In the genomic region with DNA sequence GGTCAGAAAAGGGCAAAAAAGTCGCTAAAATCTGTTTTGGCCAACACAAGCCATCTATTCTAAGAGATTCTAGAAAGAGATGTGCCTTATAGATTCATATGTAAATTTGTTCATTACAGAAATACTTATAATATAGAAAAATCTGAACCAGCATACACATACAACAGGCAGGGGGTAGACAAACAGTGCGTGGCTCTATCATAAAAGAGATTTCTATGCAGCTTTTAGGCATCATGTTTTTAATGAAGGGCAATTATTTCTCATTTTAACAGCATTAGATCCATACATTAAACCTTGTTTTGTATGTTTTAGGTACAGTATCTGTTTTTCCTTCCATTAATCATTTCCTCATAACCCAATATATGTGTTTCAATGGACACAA, we compare ENCODE assay signal across 1 cellular context.
TF ChIP-seq lines count a peak whose summit lies in the region.

No MANE protein-coding gene starts in this region.

TF ChIP-seq in GM12878, 131 proteins besides CTCF, POLR2A, EP300 and RAD21:
- TF ChIP-seq, protein P1, sequence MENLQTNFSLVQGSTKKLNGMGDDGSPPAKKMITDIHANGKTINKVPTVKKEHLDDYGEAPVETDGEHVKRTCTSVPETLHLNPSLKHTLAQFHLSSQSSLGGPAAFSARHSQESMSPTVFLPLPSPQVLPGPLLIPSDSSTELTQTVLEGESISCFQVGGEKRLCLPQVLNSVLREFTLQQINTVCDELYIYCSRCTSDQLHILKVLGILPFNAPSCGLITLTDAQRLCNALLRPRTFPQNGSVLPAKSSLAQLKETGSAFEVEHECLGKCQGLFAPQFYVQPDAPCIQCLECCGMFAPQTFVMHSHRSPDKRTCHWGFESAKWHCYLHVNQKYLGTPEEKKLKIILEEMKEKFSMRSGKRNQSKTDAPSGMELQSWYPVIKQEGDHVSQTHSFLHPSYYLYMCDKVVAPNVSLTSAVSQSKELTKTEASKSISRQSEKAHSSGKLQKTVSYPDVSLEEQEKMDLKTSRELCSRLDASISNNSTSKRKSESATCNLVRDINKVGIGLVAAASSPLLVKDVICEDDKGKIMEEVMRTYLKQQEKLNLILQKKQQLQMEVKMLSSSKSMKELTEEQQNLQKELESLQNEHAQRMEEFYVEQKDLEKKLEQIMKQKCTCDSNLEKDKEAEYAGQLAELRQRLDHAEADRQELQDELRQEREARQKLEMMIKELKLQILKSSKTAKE (IDR thresholded peaks at IDR 0.05; ENCODE audit: low read depth, poor library complexity, severe bottlenecking), result peak; percentile 13
- TF ChIP-seq, protein P2, sequence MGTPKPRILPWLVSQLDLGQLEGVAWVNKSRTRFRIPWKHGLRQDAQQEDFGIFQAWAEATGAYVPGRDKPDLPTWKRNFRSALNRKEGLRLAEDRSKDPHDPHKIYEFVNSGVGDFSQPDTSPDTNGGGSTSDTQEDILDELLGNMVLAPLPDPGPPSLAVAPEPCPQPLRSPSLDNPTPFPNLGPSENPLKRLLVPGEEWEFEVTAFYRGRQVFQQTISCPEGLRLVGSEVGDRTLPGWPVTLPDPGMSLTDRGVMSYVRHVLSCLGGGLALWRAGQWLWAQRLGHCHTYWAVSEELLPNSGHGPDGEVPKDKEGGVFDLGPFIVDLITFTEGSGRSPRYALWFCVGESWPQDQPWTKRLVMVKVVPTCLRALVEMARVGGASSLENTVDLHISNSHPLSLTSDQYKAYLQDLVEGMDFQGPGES (IDR thresholded peaks at IDR 0.05), result no peak
- TF ChIP-seq, protein P3, sequence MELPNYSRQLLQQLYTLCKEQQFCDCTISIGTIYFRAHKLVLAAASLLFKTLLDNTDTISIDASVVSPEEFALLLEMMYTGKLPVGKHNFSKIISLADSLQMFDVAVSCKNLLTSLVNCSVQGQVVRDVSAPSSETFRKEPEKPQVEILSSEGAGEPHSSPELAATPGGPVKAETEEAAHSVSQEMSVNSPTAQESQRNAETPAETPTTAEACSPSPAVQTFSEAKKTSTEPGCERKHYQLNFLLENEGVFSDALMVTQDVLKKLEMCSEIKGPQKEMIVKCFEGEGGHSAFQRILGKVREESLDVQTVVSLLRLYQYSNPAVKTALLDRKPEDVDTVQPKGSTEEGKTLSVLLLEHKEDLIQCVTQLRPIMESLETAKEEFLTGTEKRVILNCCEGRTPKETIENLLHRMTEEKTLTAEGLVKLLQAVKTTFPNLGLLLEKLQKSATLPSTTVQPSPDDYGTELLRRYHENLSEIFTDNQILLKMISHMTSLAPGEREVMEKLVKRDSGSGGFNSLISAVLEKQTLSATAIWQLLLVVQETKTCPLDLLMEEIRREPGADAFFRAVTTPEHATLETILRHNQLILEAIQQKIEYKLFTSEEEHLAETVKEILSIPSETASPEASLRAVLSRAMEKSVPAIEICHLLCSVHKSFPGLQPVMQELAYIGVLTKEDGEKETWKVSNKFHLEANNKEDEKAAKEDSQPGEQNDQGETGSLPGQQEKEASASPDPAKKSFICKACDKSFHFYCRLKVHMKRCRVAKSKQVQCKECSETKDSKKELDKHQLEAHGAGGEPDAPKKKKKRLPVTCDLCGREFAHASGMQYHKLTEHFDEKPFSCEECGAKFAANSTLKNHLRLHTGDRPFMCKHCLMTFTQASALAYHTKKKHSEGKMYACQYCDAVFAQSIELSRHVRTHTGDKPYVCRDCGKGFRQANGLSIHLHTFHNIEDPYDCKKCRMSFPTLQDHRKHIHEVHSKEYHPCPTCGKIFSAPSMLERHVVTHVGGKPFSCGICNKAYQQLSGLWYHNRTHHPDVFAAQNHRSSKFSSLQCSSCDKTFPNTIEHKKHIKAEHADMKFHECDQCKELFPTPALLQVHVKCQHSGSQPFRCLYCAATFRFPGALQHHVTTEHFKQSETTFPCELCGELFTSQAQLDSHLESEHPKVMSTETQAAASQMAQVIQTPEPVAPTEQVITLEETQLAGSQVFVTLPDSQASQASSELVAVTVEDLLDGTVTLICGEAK (IDR thresholded peaks at IDR 0.05; ENCODE audit: borderline replicate concordance), result peak; percentile 32; the same call in 1 of the 2 replicates
- TF ChIP-seq CREM (IDR thresholded peaks at IDR 0.05; ENCODE audit: low read depth), result no peak
